ENCODE assay signal across 29 cellular contexts in the genomic region with DNA sequence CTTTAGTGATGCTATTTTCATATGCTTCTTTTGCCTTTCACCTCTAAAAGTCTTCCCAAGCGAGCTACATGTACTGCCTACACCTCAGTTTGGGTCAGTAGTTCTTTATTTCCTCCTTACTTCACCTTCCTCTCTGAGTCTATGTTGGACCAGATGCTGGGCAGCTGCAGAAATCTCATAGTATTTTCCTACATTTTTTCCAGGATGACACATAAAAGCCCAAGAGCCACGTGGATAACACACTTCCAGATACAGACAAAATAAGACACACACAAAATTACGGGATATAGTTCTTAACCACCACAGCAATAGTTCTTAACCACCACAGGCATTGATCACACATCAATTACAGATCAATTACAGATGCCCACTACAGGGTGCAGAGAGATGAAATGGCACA. TPM values are rescaled to one million over a fixed set of nuclear protein-coding genes. Genes with fewer than 3 reads are reported as not detected.
DNase-seq lines count a peak whose midpoint lies in the region; FAIRE-seq and TF ChIP-seq lines count a peak whose summit lies in the region.
"Had no signal": no experiment of that assay in that cellular context is flagged by ENCODE, and none has a peak within 500 bp of the region (broad histone marks: within the 10 kb centered on the region; RNA-seq: fewer than 3 reads in every experiment).

No MANE protein-coding gene starts in this region.

- H3K4me3 ChIP-seq in AG10803 (ENCODE audit: low read length) (no peak overlapping the region), sigmoid colon (no peak overlapping the region), small intestine (ENCODE audit: low read depth in 1 of 2, low read length in 2 of 2) (no peak overlapping the region)
- H3K4me3 ChIP-seq: BLaER1 treated with 17β-estradiol and CSF1 and Interleukin-3, amounts not matched to agents 10 nM and 100 nM; HAP-1 had no signal

- H3K27ac ChIP-seq in sigmoid colon (no peak overlapping the region), small intestine (ENCODE audit: low read depth in 1 of 2, low read length in 1 of 2) (no peak overlapping the region)
- H3K27ac ChIP-seq: BLaER1 treated with 17β-estradiol and CSF1 and Interleukin-3, amounts not matched to agents 10 nM and 100 nM had no signal

- H3K36me3 ChIP-seq in sigmoid colon (no peaks in the 10 kb centered on the region), small intestine (ENCODE audit: control insufficient read depth in 2 of 2, insufficient read depth in 2 of 2, low read length in 2 of 2) (no peaks in the 10 kb centered on the region)
- H3K36me3 ChIP-seq: BLaER1 treated with 17β-estradiol and CSF1 and Interleukin-3, amounts not matched to agents 10 nM and 100 nM; HAP-1 had no signal

- H3K9me3 ChIP-seq in sigmoid colon = no peaks in the 10 kb centered on the region
- no peaks in the 10 kb centered on the region for H3K9me3 ChIP-seq in small intestine (ENCODE audit: control insufficient read depth, low read depth)
- H3K9me3 ChIP-seq: BLaER1 treated with 17β-estradiol and CSF1 and Interleukin-3, amounts not matched to agents 10 nM and 100 nM; HAP-1 had no signal

- no peak for TF ChIP-seq POLR2A in sigmoid colon (IDR thresholded peaks at IDR 0.05)

- no peak for TF ChIP-seq CTCF in AG10803 (conservative IDR thresholded peaks at IDR 0.05; ENCODE audit: low read length)
- no peak for TF ChIP-seq CTCF in sigmoid colon (IDR thresholded peaks at IDR 0.05)

- FAIRE-seq in HTR-8/SVneo (lab: Jason Lieb, UNC) = peak; percentile 60
- no peak for FAIRE-seq in small intestine (lab: Jason Lieb, UNC)
- FAIRE-seq: D721Med had no signal

- intact Hi-C loops in sigmoid colon (cut with DNase I) = no loop called here

- TF ChIP-seq EP300 in sigmoid colon (IDR thresholded peaks at IDR 0.05) = no peak

- H3K27me3 ChIP-seq in sigmoid colon (peaks cover 0 to 6% (median 0%) of the 10 kb centered on the region in 3 donors), small intestine (ENCODE audit: control insufficient read depth in 2 of 2, insufficient read depth in 2 of 2, low read length in 2 of 2) (no peaks in the 10 kb centered on the region)
- H3K27me3 ChIP-seq: BLaER1 treated with 17β-estradiol and CSF1 and Interleukin-3, amounts not matched to agents 10 nM and 100 nM had no signal

- DNase-seq in AG10803 (ENCODE audit: low read depth) = peak; percentile 60
- peak; percentile 11 for DNase-seq in GM04503 (ENCODE audit: low read depth)
- no peak for DNase-seq in HTR-8/SVneo (ENCODE audit: insufficient read length, low spot score)
- DNase-seq in fibroblast of peridontal ligament (ENCODE audit: extremely low read depth) = peak; percentile 50
- no peak for DNase-seq in NCI-H748 (lab: John Stamatoyannopoulos, UW; ENCODE audit: unreplicated experiment)
- DNase-seq in sigmoid colon = no peak
- DNase-seq in small intestine = no peak
- DNase-seq in activated CD4-positive, alpha-beta T cell treated with anti-CD3 and anti-CD28 coated beads, Interleukin-2, amount 50 U/mL, for 48 hours = no peak
- DNase-seq: 8988T; ACHN; AML-193; CD4-positive, alpha-beta T cell; GDM1; GOT3; Kasumi-1; MV-4-11; NCI-H1105 treated with DMSO at 0.1 percent for 48 hours; NCI-H146; NCI-H1930; NCI-H2107; NCI-H446; NCI-H524 treated with DMSO at 0.1 percent for 48 hours; NCI-H82; SHP77 treated with DMSO at 0.1 percent for 48 hours; T-helper 1 cell had no signal

- no peaks in the 10 kb centered on the region for H3K4me1 ChIP-seq in sigmoid colon
- H3K4me1 ChIP-seq in small intestine (ENCODE audit: control insufficient read depth in 2 of 2, insufficient read depth in 1 of 2, low read depth in 1 of 2, low read length in 1 of 2) = no peaks in the 10 kb centered on the region

- 81 to 85% methylated on average over 3 of the region's 3 CpGs for whole genome bisulfite sequencing in sigmoid colon, 2 donors
- 76 to 78% (median 78%) methylated on average over 3 of the region's 3 CpGs for WGBS in small intestine, 3 donors

RNA-seq across cellular contexts. Expression of a gene that starts 6.1 kb away (rescaled TPM):
- 10 to 100 TPM; 41.9 to 52.2 (median 50.4) TPM for total RNA-seq in sigmoid colon
- polyA plus RNA-seq in sigmoid colon = 10 to 100 TPM; 17.0 to 28.2 (median 21.5) TPM
- polyA plus RNA-seq in small intestine = 10 to 100 TPM; 18.1 to 21.9 (median 21.4) TPM

RNA-seq across cellular contexts. Expression of a gene that starts 39.4 kb away (rescaled TPM):
- total RNA-seq in sigmoid colon = 1 to 10 TPM; 1.2 to 3.0 (median 1.7) TPM
- polyA plus RNA-seq in sigmoid colon (10 to 100 TPM in 2 of 3 donors, 1 to 10 TPM in 1; 4.8 to 25.1 (median 22.2) TPM), small intestine (10 to 100 TPM in 2 of 3 donors, 1 to 10 TPM in 1; 4.3 to 26.6 (median 12.7) TPM)

RNA-seq across cellular contexts. Expression of a gene that starts 39.8 kb away (rescaled TPM):
- 10 to 100 TPM; 14.9 to 24.6 (median 19.5) TPM for total RNA-seq in sigmoid colon
- 10 to 100 TPM in 1 of 3 donors, 1 to 10 TPM in 2; 7.2 to 14.4 (median 8.8) TPM for polyA plus RNA-seq in sigmoid colon
- 10 to 100 TPM in 1 of 3 donors, 1 to 10 TPM in 2; 9.2 to 13.1 (median 9.5) TPM for polyA plus RNA-seq in small intestine

RNA-seq across cellular contexts. Expression of a gene that starts 59.4 kb away (rescaled TPM):
- total RNA-seq in sigmoid colon = 1 to 10 TPM; 1.2 to 2.9 (median 1.7) TPM
- 1 to 10 TPM in 1 of 3 donors, under 1 TPM in 2; 0.46 to 2.7 (median 0.60) TPM for polyA plus RNA-seq in sigmoid colon
- 1 to 10 TPM in 1 of 3 donors, under 1 TPM in 1, not detected in 1; 0.70 to 1.1 TPM for polyA plus RNA-seq in small intestine
- total RNA-seq: MCF 10A had no signal

Comparison
In these comparisons a context has a peak if more than half of its experiments do, and no peak if none do; other contexts are left out.
1. DNase-seq: peak in AG10803 (single experiment), GM04503 (single experiment) and fibroblast of peridontal ligament (single experiment); none in HTR-8/SVneo (single experiment), NCI-H748 (single experiment), sigmoid colon (single experiment), small intestine (single experiment) and activated CD4-positive, alpha-beta T cell treated with anti-CD3 and anti-CD28 coated beads, Interleukin-2, amount 50 U/mL, for 48 hours (0 of 2).